In genomic region chr10:71769279-71769823, GRCh38 we compare ENCODE assay signal across 8 cellular contexts. TPM values are rescaled to one million over a fixed set of nuclear protein-coding genes. Genes with fewer than 3 reads are reported as not detected.
DNase-seq lines count a peak whose midpoint lies in the region; ATAC-seq and TF ChIP-seq lines count a peak whose summit lies in the region.

No MANE protein-coding gene starts in this region.

- H3K27me3 ChIP-seq in heart right ventricle (no peaks in the 10 kb centered on the region), skeletal muscle satellite cell (ENCODE audit: control insufficient read depth, insufficient read depth, low read length) (no peaks in the 10 kb centered on the region), A673 (replicated peaks; ENCODE audit: insufficient read depth, low read depth, low read length, poor library complexity) (no peaks in the 10 kb centered on the region)

- H3K4me3 ChIP-seq in heart right ventricle = peak overlapping the region in 8 of 10 donors; percentile 12 to 96 (median 74)
- peak overlapping the region; percentile 78 for H3K4me3 ChIP-seq in coronary artery
- peak overlapping the region; percentile 28 for H3K4me3 ChIP-seq in skeletal muscle satellite cell (ENCODE audit: low read length)
- H3K4me3 ChIP-seq in A673 (ENCODE audit: low read depth, low read length, poor library complexity, severe bottlenecking) = no peak overlapping the region

- peak overlapping the region; percentile 56 to 83 (median 72) for H3K4me3 Mint-ChIP-seq in IgD-negative memory B cell

- no peaks in the 10 kb centered on the region for H3K27me3 Mint-ChIP-seq in IgD-negative memory B cell

- H3K27ac ChIP-seq in heart right ventricle (peak overlapping the region; percentile 43 to 99 (median 98)), coronary artery (peak overlapping the region; percentile 94 to 96), A673 (ENCODE audit: low read depth, low read length, poor library complexity, severe bottlenecking) (no peak overlapping the region)

- peak overlapping the region; percentile 92 to 99 (median 97) for H3K27ac Mint-ChIP-seq in IgD-negative memory B cell

- no peaks in the 10 kb centered on the region for H3K9me3 Mint-ChIP-seq in IgD-negative memory B cell

- intact Hi-C loops in heart right ventricle (cut with DNase I) (no loop called here), Right ventricle myocardium inferior (cut with DNase I) (no loop called here), A673 (cut with micrococcal nuclease; ENCODE audit: unreplicated experiment) (no loop called here)

- peaks cover 49 to 96% (median 91%) of the 10 kb centered on the region in 9 donors for H3K4me1 ChIP-seq in heart right ventricle
- H3K4me1 ChIP-seq in skeletal muscle satellite cell (ENCODE audit: control insufficient read depth, insufficient read depth, low read length) = peaks cover 92% of the 10 kb centered on the region
- no peaks in the 10 kb centered on the region for H3K4me1 ChIP-seq in A673 (ENCODE audit: insufficient read depth, low read length, poor library complexity, severe bottlenecking)

- DNase-seq in heart right ventricle (no peak), Right ventricle myocardium inferior (ENCODE audit: missing footprints) (no peak), coronary artery (ENCODE audit: low spot score) (no peak), A673 (ENCODE audit: low spot score) (no peak), ureter (ENCODE audit: low spot score) (no peak), HK-2 (ENCODE audit: unreplicated experiment) (no peak)

- POLR2A ChIA-PET in A673 (lab: Charles Lee; ENCODE audit: low non-redundant PET) = no interaction called here

- peaks cover 46 to 60% (median 50%) of the 10 kb centered on the region in 3 donors for H3K4me1 Mint-ChIP-seq in IgD-negative memory B cell

- CTCF ChIA-PET in A673 (lab: Charles Lee) = interaction anchor here (0.7 kb wide), 1 partner anchor 102 kb away, joined by 3 read pairs; no protein-coding TSS in a partner anchor

- peak overlapping the region; percentile 42 for H3K9ac ChIP-seq in skeletal muscle satellite cell (ENCODE audit: low read depth, low read length)

- H3K36me3 ChIP-seq in heart right ventricle = peaks cover 0 to 36% (median 0%) of the 10 kb centered on the region in 9 donors
- H3K36me3 ChIP-seq in skeletal muscle satellite cell (ENCODE audit: insufficient read depth, low read length) = no peaks in the 10 kb centered on the region
- H3K36me3 ChIP-seq in A673 (ENCODE audit: insufficient read depth, low read length, poor library complexity, severe bottlenecking) = no peaks in the 10 kb centered on the region

- no TSS peak for BruUV-seq in A673 (replicated peaks; lab: Mats Ljungman, UMichigan)

- TF ChIP-seq CTCF in heart right ventricle (IDR thresholded peaks at IDR 0.05) (no peak), coronary artery (IDR thresholded peaks at IDR 0.05) (no peak), A673 (conservative IDR thresholded peaks at IDR 0.05; ENCODE audit: low read depth, low read length) (no peak)

- H3K4me2 ChIP-seq in skeletal muscle satellite cell (ENCODE audit: low read length) = peak overlapping the region; percentile 41

- 35 to 46% methylated on average over 5 of the region's 5 CpGs for WGBS in heart right ventricle, 2 donors

- no peaks in the 10 kb centered on the region for H3K9me3 ChIP-seq in heart right ventricle
- H3K9me3 ChIP-seq in skeletal muscle satellite cell (replicated peaks; ENCODE audit: low read length) = no peaks in the 10 kb centered on the region
- no peaks in the 10 kb centered on the region for H3K9me3 ChIP-seq in A673 (ENCODE audit: low read depth, low read length, poor library complexity, severe bottlenecking)

- ATAC-seq in heart right ventricle = no peak
- no peak for ATAC-seq in Right ventricle myocardium inferior

- H3K36me3 Mint-ChIP-seq in IgD-negative memory B cell = peaks cover 10% of the 10 kb centered on the region

RNA-seq across cellular contexts. Expression of gene VSIR, which starts 4.0 kb away (rescaled TPM):
- total RNA-seq in heart right ventricle (100 to 1,000 TPM in 1 of 10 donors, 10 to 100 TPM in 9; 36.6 to 112 (median 69.0) TPM), Right ventricle myocardium inferior (140 TPM), A673 (2021) (not detected in 2 replicates), ureter (65.6 TPM)
- polyA plus RNA-seq in heart right ventricle (100 to 1,000 TPM in 1 of 2 donors, 10 to 100 TPM in 1; 47.0 to 102 TPM), IgD-negative memory B cell (73.6 TPM)
- total RNA-seq in skeletal muscle satellite cell (2012; rRNA removed) = 7.9 and 15.5 TPM in 2 replicates

RNA-seq across cellular contexts. Expression of gene C10orf105, which starts 49.8 kb away (rescaled TPM):
- under 1 TPM in 5 of 10 donors, not detected in 5; 0.05 to 0.16 (median 0.07) TPM for total RNA-seq in heart right ventricle
- under 1 TPM; 0.03 to 0.15 TPM for polyA plus RNA-seq in heart right ventricle
- 0.05 TPM for total RNA-seq in Right ventricle myocardium inferior
- not detected for polyA plus RNA-seq in IgD-negative memory B cell
- total RNA-seq in skeletal muscle satellite cell (2012; rRNA removed) = not detected in 2 replicates
- total RNA-seq in A673 (2021) = not detected in 2 replicates
- 0.34 TPM for total RNA-seq in ureter

Comparison
In these comparisons a context has a peak if more than half of its experiments do, and no peak if none do; other contexts are left out.
1. RNA of gene VSIR, which starts 4.0 kb away (total RNA-seq): 140 TPM in Right ventricle myocardium inferior (single experiment), 36.6 to 112 TPM in heart right ventricle and 65.6 TPM in ureter (single experiment); not detected in A673; every median in the first group is over 10 times any median in the second.